25 cellular contexts compared by ENCODE assay signal in the genomic region with DNA sequence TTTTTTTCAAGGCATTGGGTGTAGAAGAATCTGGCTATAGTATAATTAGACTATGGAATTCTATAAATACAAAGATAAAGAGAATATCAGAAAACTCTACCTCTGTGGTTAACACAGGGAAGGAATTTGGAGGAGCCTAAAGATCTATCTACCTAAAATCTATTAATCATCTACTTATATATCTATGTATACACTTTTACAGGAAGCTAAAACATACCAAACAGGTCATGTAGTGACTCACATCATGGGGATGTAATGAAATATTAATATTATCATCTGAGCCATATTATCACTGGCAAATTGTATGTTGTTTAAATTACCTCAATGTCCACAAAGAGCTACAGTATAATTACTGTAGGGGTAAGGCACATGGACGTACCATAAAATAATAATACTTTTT.
DNase-seq lines count a peak whose midpoint lies in the region; FAIRE-seq and TF ChIP-seq lines count a peak whose summit lies in the region.
"Had no signal": no experiment of that assay in that cellular context is flagged by ENCODE, and none has a peak within 500 bp of the region (broad histone marks: within the 10 kb centered on the region; RNA-seq: fewer than 3 reads in every experiment).

No MANE protein-coding gene starts in this region.

- no peak for TF ChIP-seq CTCF in bronchial epithelial cell (IDR thresholded peaks at IDR 0.05; ENCODE audit: insufficient read depth, low read length, severe bottlenecking)

- H3K4me3 ChIP-seq in bronchial epithelial cell (ENCODE audit: low read depth, low read length): no peak overlapping the region
- H3K4me3 ChIP-seq: A549; BLaER1 treated with 17β-estradiol and CSF1 and Interleukin-3, amounts not matched to agents 10 nM and 100 nM; HAP-1 had no signal

- DNase-seq in ELR (ENCODE audit: low read depth): peak; percentile 35
- peak; percentile 9 for DNase-seq in HT-29 (ENCODE audit: low spot score)
- DNase-seq in bronchial epithelial cell (ENCODE audit: low read depth): peak; percentile 33
- DNase-seq in HTR-8/SVneo (ENCODE audit: insufficient read length, low spot score): no peak
- DNase-seq in MV-4-11 (lab: John Stamatoyannopoulos, UW): no peak
- no peak for DNase-seq in NCI-H1694 (lab: John Stamatoyannopoulos, UW)
- DNase-seq: 8988T; ACHN; AML-193; BE2C; CD4-positive, alpha-beta T cell; CD8-positive, alpha-beta memory T cell; DMS 273 treated with DMSO at 0.1 percent for 48 hours; DMS79; EL; GF-D8; GOT3; HFFc6 had no signal

- no peak for FAIRE-seq in bronchial epithelial cell (lab: Jason Lieb, UNC)
- FAIRE-seq in HTR-8/SVneo (lab: Jason Lieb, UNC): no peak
- FAIRE-seq: A549, D721Med, GM12891, GM18507, H54 had no signal

- H3K27me3 ChIP-seq in bronchial epithelial cell (ENCODE audit: control insufficient read depth, insufficient read depth, low read length): no peaks in the 10 kb centered on the region
- H3K27me3 ChIP-seq: BE2C; BLaER1 treated with 17β-estradiol and CSF1 and Interleukin-3, amounts not matched to agents 10 nM and 100 nM had no signal

- H3K36me3 ChIP-seq in bronchial epithelial cell (ENCODE audit: control insufficient read depth, insufficient read depth, low read length): no peaks in the 10 kb centered on the region
- H3K36me3 ChIP-seq: BE2C; BLaER1 treated with 17β-estradiol and CSF1 and Interleukin-3, amounts not matched to agents 10 nM and 100 nM; HAP-1 had no signal

Comparison
In these comparisons a context has a peak if more than half of its experiments do, and no peak if none do; other contexts are left out.
1. DNase-seq: peak in ELR (single experiment), HT-29 (single experiment) and bronchial epithelial cell (single experiment); none in HTR-8/SVneo (single experiment), MV-4-11 (single experiment) and NCI-H1694 (single experiment).